1 cellular context compared by ENCODE assay signal in genomic region chr4:82900335-82901128, GRCh38.
TF ChIP-seq lines count a peak whose summit lies in the region.

Gene THAP9, plus strand, starts transcription at chr4:82900735. Its CDS starts 68 bp downstream, at chr4:82900803.

TF ChIP-seq in K562, 482 proteins besides CTCF, POLR2A, EP300 and RAD21 (continued from another document and continues in another):
- TF ChIP-seq POLR2G (IDR thresholded peaks at IDR 0.05; ENCODE audit: low read depth, low read length) (peak; percentile 98), MEIS2 (IDR thresholded peaks at IDR 0.05; ENCODE audit: partially characterized antibody) (peak; percentile 88), E2F1 (CRISPR knock-in tag; IDR thresholded peaks at IDR 0.05) (peak; percentile 80; the same call in 1 of the 2 replicates), NCOA4 (IDR thresholded peaks at IDR 0.05; ENCODE audit: partially characterized antibody) (peak; percentile 79), SIRT6 (IDR thresholded peaks at IDR 0.05; ENCODE audit: low read depth, low read length) (no peak), MITF (IDR thresholded peaks at IDR 0.05) (0 out of 2 replicates have a peak, but pooled peaks have one; percentile 61), TSC22D4 (tag; IDR thresholded peaks at IDR 0.05) (no peak), ZNF253 (CRISPR knock-in tag; conservative IDR thresholded peaks at IDR 0.05) (0 out of 2 replicates have a peak, but pooled peaks have one; percentile 20), GABPB1 (CRISPR knock-in tag; IDR thresholded peaks at IDR 0.05) (peak; percentile 90), SMARCB1 (IDR thresholded peaks at IDR 0.05; ENCODE audit: insufficient read length, low read depth) (no peak), NFE2L1 (tag; IDR thresholded peaks at IDR 0.05; ENCODE audit: borderline replicate concordance, low read depth) (no peak), CGGBP1 (CRISPR knock-in tag; IDR thresholded peaks at IDR 0.05) (0 out of 2 replicates have a peak, but pooled peaks have one; percentile 2), SAFB (IDR thresholded peaks at IDR 0.05; ENCODE audit: borderline replicate concordance, low read depth, low read length) (peak; percentile 100), MGA (IDR thresholded peaks at IDR 0.05) (peak; percentile 54; the same call in 1 of the 2 replicates), ZNF282 (CRISPR knock-in tag; IDR thresholded peaks at IDR 0.05) (peak; percentile 81; the same call in 1 of the 2 replicates), KLF1 (tag; IDR thresholded peaks at IDR 0.05) (peak; percentile 87), IRF2 (CRISPR knock-in tag; IDR thresholded peaks at IDR 0.05) (no peak), TFAP4 (CRISPR knock-in tag; IDR thresholded peaks at IDR 0.05; ENCODE audit: borderline replicate concordance) (peak; percentile 65; the same call in 1 of the 2 replicates), ILF3 (IDR thresholded peaks at IDR 0.05; ENCODE audit: borderline replicate concordance) (no peak), CHD4 (IDR thresholded peaks at IDR 0.05; ENCODE audit: insufficient read depth, insufficient replicate concordance, low read depth, low read length, poor library complexity, severe bottlenecking) (no peak), SOX6 (IDR thresholded peaks at IDR 0.05) (peak; percentile 46; the same call in 1 of the 2 replicates), TOE1 (IDR thresholded peaks at IDR 0.05; ENCODE audit: borderline replicate concordance) (peak; percentile 64; the same call in 1 of the 2 replicates), TOE1 (CRISPR knock-in tag; IDR thresholded peaks at IDR 0.05; ENCODE audit: borderline replicate concordance, low read depth) (no peak), ZNF436 (CRISPR knock-in tag; IDR thresholded peaks at IDR 0.05) (no peak), HDAC6 (IDR thresholded peaks at IDR 0.05; ENCODE audit: low read depth, low read length) (no peak), TEAD1 (CRISPR knock-in tag; IDR thresholded peaks at IDR 0.05) (peak in 1 of 2 experiments; percentile 87; a peak in 2 of 4 replicates), NR4A1 (CRISPR knock-in tag; IDR thresholded peaks at IDR 0.05) (peak; percentile 24; the same call in 1 of the 2 replicates), NR4A1 (tag; IDR thresholded peaks at IDR 0.05) (0 out of 2 replicates have a peak, but pooled peaks have one; percentile 20), FOS (IDR thresholded peaks at IDR 0.05; ENCODE audit: extremely low read depth, insufficient read length) (peak; percentile 97), BHLHE40 (IDR thresholded peaks at IDR 0.05; ENCODE audit: low read length) (peak; percentile 49; the same call in 1 of the 2 replicates), NR2F6 (CRISPR knock-in tag; IDR thresholded peaks at IDR 0.05) (no peak), NR3C1 (CRISPR knock-in tag; IDR thresholded peaks at IDR 0.05) (no peak), SNAPC5 (CRISPR knock-in tag; IDR thresholded peaks at IDR 0.05) (no peak), SAFB2 (IDR thresholded peaks at IDR 0.05; ENCODE audit: borderline replicate concordance, low read depth, low read length, severe bottlenecking) (no peak), ZNF24 (IDR thresholded peaks at IDR 0.05) (peak; percentile 85), TRIM24 (IDR thresholded peaks at IDR 0.05) (0 out of 4 replicates have a peak, but pooled peaks of 1 of the 2 experiments have one; percentile 5), YY1 (IDR thresholded peaks at IDR 0.05; ENCODE audit: borderline replicate concordance in 1 of 3, control insufficient read depth in 1 of 3, extremely low read depth in 1 of 3, insufficient read depth in 3 of 3, insufficient read length in 1 of 3, insufficient replicate concordance in 2 of 3, low read depth in 1 of 3, low read length in 2 of 3) (peak in 2 of 3 experiments; percentile 22 to 63), OTX1 (CRISPR knock-in tag; IDR thresholded peaks at IDR 0.05) (no peak), ZNF740 (CRISPR knock-in tag; IDR thresholded peaks at IDR 0.05) (no peak), ZNF740 (tag; IDR thresholded peaks at IDR 0.05) (no peak), GTF2F1 (IDR thresholded peaks at IDR 0.05; ENCODE audit: low read depth, low read length) (peak; percentile 51; the same call in 1 of the 2 replicates)
